In the genomic region with DNA sequence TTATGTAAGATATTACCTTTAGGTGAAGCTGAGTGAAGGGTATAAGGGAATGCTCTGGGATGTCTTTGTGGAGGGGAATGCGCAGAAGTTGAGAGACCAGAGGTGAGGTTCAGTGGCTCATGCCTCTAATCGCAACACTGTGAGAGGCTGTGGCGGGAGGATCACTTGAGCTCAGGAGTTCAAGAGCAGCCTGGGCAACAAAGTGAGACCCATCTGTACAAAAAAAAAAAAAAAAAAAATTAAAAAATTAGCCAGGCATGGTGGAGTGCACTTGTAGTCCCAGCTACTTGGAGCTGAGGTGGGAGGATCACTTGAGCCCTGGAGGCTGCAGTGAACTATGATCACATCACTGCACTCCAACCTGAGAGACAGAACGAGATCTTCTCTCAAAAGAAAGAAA, we compare ENCODE assay signal across 18 cellular contexts.
"Had no signal": no experiment of that assay in that cellular context is flagged by ENCODE, and none has a peak within 500 bp of the region (broad histone marks: within the 10 kb centered on the region; RNA-seq: fewer than 3 reads in every experiment).

No MANE protein-coding gene starts in this region.

- H3K36me3 Mint-ChIP-seq: memory B cell; naive thymus-derived CD8-positive, alpha-beta T cell; stimulated activated effector memory CD8-positive, alpha-beta T cell treated with anti-CD3 and anti-CD28 coated beads, Interleukin-12 subunit alpha, Interleukin-12 subunit beta, amount 100 ng/mL, for 72 hours had no signal

- H3K27ac Mint-ChIP-seq: activated T-helper 1 cell treated with anti-CD3 and anti-CD28 coated beads, Interleukin-12 subunit alpha, Interleukin-12 subunit beta, Interleukin-2, Interleukin-4 antibody, amounts not matched to agents 30 ng/mL and 10 ng/mL and 1 ng/mL, durations not matched to agents 14 hours and 24 hours and 36 hours; endodermal cell; memory B cell; naive thymus-derived CD8-positive, alpha-beta T cell; stimulated activated effector memory CD8-positive, alpha-beta T cell treated with anti-CD3 and anti-CD28 coated beads, Interleukin-12 subunit alpha, Interleukin-12 subunit beta, amount 100 ng/mL, for 72 hours had no signal

- H3K9me3 ChIP-seq: tibial nerve had no signal

- H3K36me3 ChIP-seq: tibial nerve had no signal

- H3K4me3 Mint-ChIP-seq: activated T-helper 1 cell treated with anti-CD3 and anti-CD28 coated beads, Interleukin-12 subunit alpha, Interleukin-12 subunit beta, Interleukin-2, Interleukin-4 antibody, amounts not matched to agents 30 ng/mL and 10 ng/mL and 1 ng/mL, durations not matched to agents 14 hours and 24 hours and 36 hours; endodermal cell; memory B cell; naive thymus-derived CD8-positive, alpha-beta T cell; stimulated activated effector memory CD8-positive, alpha-beta T cell treated with anti-CD3 and anti-CD28 coated beads, Interleukin-12 subunit alpha, Interleukin-12 subunit beta, amount 100 ng/mL, for 72 hours had no signal

- H3K27me3 ChIP-seq: dorsolateral prefrontal cortex, tibial nerve had no signal

- DNase-seq: activated CD4-positive, alpha-beta T cell treated with anti-CD3 and anti-CD28 coated beads, Interleukin-2, amount 50 U/mL, for 1 hour; activated CD4-positive, CD25-positive, alpha-beta regulatory T cell; activated naive CD4-positive, alpha-beta T cell; aorta; dorsolateral prefrontal cortex; endodermal cell; erythroblast; hypothalamus; left ventricle myocardium superior; naive thymus-derived CD8-positive, alpha-beta T cell; nucleus accumbens; posterior cingulate gyrus; retina; SW 1271 had no signal

- H3K27me3 Mint-ChIP-seq: memory B cell had no signal

- H3K9me3 Mint-ChIP-seq: endodermal cell; memory B cell; naive thymus-derived CD8-positive, alpha-beta T cell; stimulated activated effector memory CD8-positive, alpha-beta T cell treated with anti-CD3 and anti-CD28 coated beads, Interleukin-12 subunit alpha, Interleukin-12 subunit beta, amount 100 ng/mL, for 72 hours had no signal

- H3K4me3 ChIP-seq: dorsolateral prefrontal cortex, tibial nerve had no signal
